ENCODE assay signal across 1 cellular context in genomic region chr14:23097786-23098185, GRCh38.
TF ChIP-seq lines count a peak whose summit lies in the region.

No MANE protein-coding gene starts in this region.

TF ChIP-seq in H1, 55 proteins besides CTCF, POLR2A, EP300 and RAD21:
- TF ChIP-seq FOSL1 (IDR thresholded peaks at IDR 0.05; ENCODE audit: insufficient read depth, low read depth, low read length): no peak
- no peak for TF ChIP-seq BCL11A (IDR thresholded peaks at IDR 0.05; ENCODE audit: low read depth in 2 of 2, low read length in 2 of 2)
- TF ChIP-seq NRF1 (IDR thresholded peaks at IDR 0.05; ENCODE audit: low read depth, low read length): no peak
- no peak for TF ChIP-seq PHF8 (conservative IDR thresholded peaks at IDR 0.05; ENCODE audit: low read depth, low read length)
- TF ChIP-seq ATF3 (IDR thresholded peaks at IDR 0.05; ENCODE audit: insufficient read depth, low read depth, low read length): no peak
- TF ChIP-seq EGR1 (IDR thresholded peaks at IDR 0.05; ENCODE audit: borderline replicate concordance, low read depth, low read length): no peak
- no peak for TF ChIP-seq CBX8 (IDR thresholded peaks at IDR 0.05; ENCODE audit: borderline replicate concordance, low read depth, low read length)
- no peak for TF ChIP-seq POU5F1 (IDR thresholded peaks at IDR 0.05; ENCODE audit: low read depth, low read length)
- no peak for TF ChIP-seq CTBP2 (IDR thresholded peaks at IDR 0.05; ENCODE audit: borderline replicate concordance, insufficient read depth, insufficient read length, low read length)
- TF ChIP-seq GABPA (IDR thresholded peaks at IDR 0.05; ENCODE audit: borderline replicate concordance, insufficient read depth, low read length): no peak
